Comparison of ENCODE assay signal across 1 cellular context in genomic region chr7:141076377-141076776, GRCh38.
TF ChIP-seq lines count a peak whose summit lies in the region.

No MANE protein-coding gene starts in this region.

TF ChIP-seq in HEK293, 187 proteins besides CTCF, POLR2A, EP300 and RAD21 (continued from another document):
- TF ChIP-seq PBX3 (CRISPR knock-in tag; IDR thresholded peaks at IDR 0.05) (no peak), PRDM10 (tag by site-specific recombination; IDR thresholded peaks at IDR 0.05) (peak; percentile 91), PRDM1 (tag by site-specific recombination; IDR thresholded peaks at IDR 0.05) (0 out of 2 replicates have a peak, but pooled peaks have one; percentile 44), ZNF423 (tag by site-specific recombination; IDR thresholded peaks at IDR 0.05) (no peak), ZNF785 (tag by site-specific recombination; IDR thresholded peaks at IDR 0.05) (no peak), ZBTB17 (tag by site-specific recombination; IDR thresholded peaks at IDR 0.05) (peak; percentile 47), ZNF660 (tag by site-specific recombination; IDR thresholded peaks at IDR 0.05) (no peak), ZNF335 (tag by site-specific recombination; conservative IDR thresholded peaks at IDR 0.05) (no peak)
